In genomic region chr2:72124391-72124790, GRCh38 we compare ENCODE assay signal across 29 cellular contexts. TPM values are rescaled to one million over a fixed set of nuclear protein-coding genes. Genes with fewer than 3 reads are reported as not detected.
"Had no signal": no experiment of that assay in that cellular context is flagged by ENCODE, and none has a peak within 500 bp of the region (broad histone marks: within the 10 kb centered on the region; RNA-seq: fewer than 3 reads in every experiment).

No MANE protein-coding gene starts in this region.

- H3K27me3 ChIP-seq: adrenal gland, body of pancreas, breast epithelium, SJCRH30 had no signal

- H3K4me3 ChIP-seq: adrenal gland, body of pancreas, breast epithelium, SJCRH30, SK-N-MC had no signal

- H3K4me1 ChIP-seq: adrenal gland, body of pancreas, breast epithelium, SJCRH30 had no signal

- H3K9me3 Mint-ChIP-seq: activated CD4-positive, alpha-beta T cell treated with anti-CD3 and anti-CD28 coated beads, Interleukin-2, amount 10 ng/mL, durations not matched to agents 7 days and 5 days had no signal

- ATAC-seq: activated CD8-positive, alpha-beta T cell treated with anti-CD3 and anti-CD28 coated beads, Interleukin-2, amount 10 ng/mL, durations not matched to agents 7 days and 5 days; activated naive CD4-positive, alpha-beta T cell treated with anti-CD3 and anti-CD28 coated beads, Interleukin-2, amount 50 U/mL, for 72 hours; activated T-cell treated with anti-CD3 and anti-CD28 coated beads, Interleukin-2, amount 50 U/mL, for 4 hours; body of pancreas; Panc1 had no signal

- DNase-seq: activated CD4-positive, alpha-beta T cell treated with anti-CD3 and anti-CD28 coated beads, Interleukin-2, amount 10 ng/mL, durations not matched to agents 7 days and 5 days; activated CD4-positive, alpha-beta T cell treated with anti-CD3 and anti-CD28 coated beads, Interleukin-2, amount 50 U/mL, for 48 hours; activated CD8-positive, alpha-beta T cell treated with anti-CD3 and anti-CD28 coated beads, Interleukin-2, amount 10 ng/mL, durations not matched to agents 7 days and 5 days; activated gamma-delta T cell treated with Interleukin-2 at 50 U/mL for 16 hours; activated naive CD4-positive, alpha-beta T cell treated with anti-CD3 and anti-CD28 coated beads for 36 hours; activated T-cell treated with anti-CD3 and anti-CD28 coated beads, Interleukin-2, amount 50 U/mL, for 4 hours; adrenal gland; body of pancreas; Kasumi-1; MM.1S; MV-4-11; NCI-H1092; NCI-H1436 treated with DMSO at 0.1 percent for 48 hours; NCI-H187 treated with DMSO at 0.1 percent for 48 hours; NCI-H2081; NCI-H2171 treated with DMSO at 0.1 percent for 48 hours; NCI-H2227 treated with DMSO at 0.1 percent for 48 hours; NCI-H446; NCI-H510A treated with DMSO at 0.1 percent for 48 hours; SHP77; SJCRH30; T1000 had no signal

- H3K36me3 ChIP-seq: adrenal gland, breast epithelium, SJCRH30 had no signal

- H3K27ac ChIP-seq: adrenal gland, body of pancreas, breast epithelium, SJCRH30, SK-N-MC had no signal

- H3K9me3 ChIP-seq: adrenal gland, body of pancreas, breast epithelium had no signal

- H3K27ac Mint-ChIP-seq: activated CD4-positive, alpha-beta T cell treated with anti-CD3 and anti-CD28 coated beads, Interleukin-2, amount 10 ng/mL, durations not matched to agents 7 days and 5 days; activated CD8-positive, alpha-beta T cell treated with anti-CD3 and anti-CD28 coated beads, Interleukin-2, amount 10 ng/mL, durations not matched to agents 7 days and 5 days; activated naive CD4-positive, alpha-beta T cell treated with anti-CD3 and anti-CD28 coated beads for 36 hours; activated naive CD4-positive, alpha-beta T cell treated with anti-CD3 and anti-CD28 coated beads, Interleukin-2, amount 50 U/mL, for 72 hours; activated T-helper 1 cell treated with anti-CD3 and anti-CD28 coated beads, Interleukin-12 subunit alpha, Interleukin-12 subunit beta, Interleukin-2, Interleukin-4 antibody, amounts not matched to agents 30 ng/mL and 10 ng/mL and 1 ng/mL, durations not matched to agents 14 hours and 24 hours and 36 hours had no signal

- H3K4me3 Mint-ChIP-seq: activated CD4-positive, alpha-beta T cell treated with anti-CD3 and anti-CD28 coated beads, Interleukin-2, amount 10 ng/mL, durations not matched to agents 7 days and 5 days; activated CD8-positive, alpha-beta T cell treated with anti-CD3 and anti-CD28 coated beads, Interleukin-2, amount 10 ng/mL, durations not matched to agents 7 days and 5 days; activated naive CD4-positive, alpha-beta T cell treated with anti-CD3 and anti-CD28 coated beads for 36 hours; activated T-cell treated with anti-CD3 and anti-CD28 coated beads, Interleukin-2, amount 50 U/mL, for 4 hours; activated T-helper 1 cell treated with anti-CD3 and anti-CD28 coated beads, Interleukin-12 subunit alpha, Interleukin-12 subunit beta, Interleukin-2, Interleukin-4 antibody, amounts not matched to agents 30 ng/mL and 10 ng/mL and 1 ng/mL, durations not matched to agents 14 hours and 24 hours and 36 hours had no signal

RNA-seq across cellular contexts. Expression of gene CYP26B1, which starts 23.3 kb away (rescaled TPM):
- total RNA-seq: activated CD4-positive, alpha-beta T cell treated with anti-CD3 and anti-CD28 coated beads, Interleukin-2, amount 10 ng/mL, durations not matched to agents 7 days and 5 days; activated CD8-positive, alpha-beta T cell treated with anti-CD3 and anti-CD28 coated beads, Interleukin-2, amount 10 ng/mL, durations not matched to agents 7 days and 5 days; activated naive CD4-positive, alpha-beta T cell treated with anti-CD3 and anti-CD28 coated beads for 36 hours; activated T-helper 1 cell treated with anti-CD3 and anti-CD28 coated beads, Interleukin-12 subunit alpha, Interleukin-12 subunit beta, Interleukin-2, Interleukin-4 antibody, amounts not matched to agents 30 ng/mL and 10 ng/mL and 1 ng/mL, durations not matched to agents 14 hours and 24 hours and 36 hours; T-helper 1 cell treated with Interleukin-12 subunit alpha and Interleukin-12 subunit beta and Interleukin-4 antibody, amounts not matched to agents 30 ng/mL and 1 ng/mL, for 36 hours; T-helper 2 cell treated with Interferon-gamma antibody and Interleukin-4, amounts not matched to agents 100 ng/mL and 5 ng/mL, for 36 hours had no signal
